ENCODE assay signal across 1 cellular context in the genomic region with DNA sequence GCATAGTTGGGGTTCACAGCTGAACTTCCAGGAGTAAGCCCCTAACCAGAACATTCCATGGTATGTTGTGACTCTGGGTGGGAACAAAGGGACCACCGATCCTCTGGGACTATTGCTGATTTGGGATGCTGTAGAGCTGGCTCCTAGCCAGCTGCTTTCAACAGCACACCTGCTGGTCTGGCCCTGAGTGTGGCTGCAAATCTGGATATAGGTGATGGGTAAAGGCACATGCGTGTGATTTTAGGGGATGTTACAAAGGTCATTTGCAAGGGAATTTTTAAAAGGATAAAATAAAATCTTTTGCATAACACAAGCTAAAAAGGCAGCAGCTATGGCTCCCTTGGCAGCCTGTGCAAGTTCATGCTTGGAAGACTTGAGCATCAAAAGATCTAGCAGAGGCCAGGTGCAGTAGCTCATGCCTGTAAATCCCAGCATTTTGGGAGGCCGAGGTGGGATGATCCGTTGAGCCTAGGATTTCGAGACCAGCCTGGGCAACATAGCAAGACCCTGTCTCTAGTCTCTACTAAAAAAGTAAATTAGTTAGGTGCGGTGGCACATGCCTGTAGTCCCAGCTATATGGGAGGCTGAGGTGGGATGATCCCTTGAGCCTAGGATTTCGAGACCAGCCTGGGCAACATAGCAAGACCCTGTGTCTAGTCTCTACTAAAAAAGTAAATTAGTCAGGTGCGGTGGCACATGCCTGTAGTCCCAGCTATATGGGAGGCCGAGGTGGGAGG.
TF ChIP-seq lines count a peak whose summit lies in the region.

No MANE protein-coding gene starts in this region.

TF ChIP-seq in GM12878, 131 proteins besides CTCF, POLR2A, EP300 and RAD21:
- TF ChIP-seq, protein P1, sequence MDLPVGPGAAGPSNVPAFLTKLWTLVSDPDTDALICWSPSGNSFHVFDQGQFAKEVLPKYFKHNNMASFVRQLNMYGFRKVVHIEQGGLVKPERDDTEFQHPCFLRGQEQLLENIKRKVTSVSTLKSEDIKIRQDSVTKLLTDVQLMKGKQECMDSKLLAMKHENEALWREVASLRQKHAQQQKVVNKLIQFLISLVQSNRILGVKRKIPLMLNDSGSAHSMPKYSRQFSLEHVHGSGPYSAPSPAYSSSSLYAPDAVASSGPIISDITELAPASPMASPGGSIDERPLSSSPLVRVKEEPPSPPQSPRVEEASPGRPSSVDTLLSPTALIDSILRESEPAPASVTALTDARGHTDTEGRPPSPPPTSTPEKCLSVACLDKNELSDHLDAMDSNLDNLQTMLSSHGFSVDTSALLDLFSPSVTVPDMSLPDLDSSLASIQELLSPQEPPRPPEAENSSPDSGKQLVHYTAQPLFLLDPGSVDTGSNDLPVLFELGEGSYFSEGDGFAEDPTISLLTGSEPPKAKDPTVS (IDR thresholded peaks at IDR 0.05; ENCODE audit: low read depth, low read length), result no peak
- TF ChIP-seq, protein P2, sequence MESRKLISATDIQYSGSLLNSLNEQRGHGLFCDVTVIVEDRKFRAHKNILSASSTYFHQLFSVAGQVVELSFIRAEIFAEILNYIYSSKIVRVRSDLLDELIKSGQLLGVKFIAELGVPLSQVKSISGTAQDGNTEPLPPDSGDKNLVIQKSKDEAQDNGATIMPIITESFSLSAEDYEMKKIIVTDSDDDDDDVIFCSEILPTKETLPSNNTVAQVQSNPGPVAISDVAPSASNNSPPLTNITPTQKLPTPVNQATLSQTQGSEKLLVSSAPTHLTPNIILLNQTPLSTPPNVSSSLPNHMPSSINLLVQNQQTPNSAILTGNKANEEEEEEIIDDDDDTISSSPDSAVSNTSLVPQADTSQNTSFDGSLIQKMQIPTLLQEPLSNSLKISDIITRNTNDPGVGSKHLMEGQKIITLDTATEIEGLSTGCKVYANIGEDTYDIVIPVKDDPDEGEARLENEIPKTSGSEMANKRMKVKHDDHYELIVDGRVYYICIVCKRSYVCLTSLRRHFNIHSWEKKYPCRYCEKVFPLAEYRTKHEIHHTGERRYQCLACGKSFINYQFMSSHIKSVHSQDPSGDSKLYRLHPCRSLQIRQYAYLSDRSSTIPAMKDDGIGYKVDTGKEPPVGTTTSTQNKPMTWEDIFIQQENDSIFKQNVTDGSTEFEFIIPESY (IDR thresholded peaks at IDR 0.05), result no peak
- TF ChIP-seq CHD2 (IDR thresholded peaks at IDR 0.05; ENCODE audit: borderline replicate concordance, low read depth, low read length) (no peak), CREM (IDR thresholded peaks at IDR 0.05; ENCODE audit: low read depth) (no peak)
- TF ChIP-seq, protein P3, sequence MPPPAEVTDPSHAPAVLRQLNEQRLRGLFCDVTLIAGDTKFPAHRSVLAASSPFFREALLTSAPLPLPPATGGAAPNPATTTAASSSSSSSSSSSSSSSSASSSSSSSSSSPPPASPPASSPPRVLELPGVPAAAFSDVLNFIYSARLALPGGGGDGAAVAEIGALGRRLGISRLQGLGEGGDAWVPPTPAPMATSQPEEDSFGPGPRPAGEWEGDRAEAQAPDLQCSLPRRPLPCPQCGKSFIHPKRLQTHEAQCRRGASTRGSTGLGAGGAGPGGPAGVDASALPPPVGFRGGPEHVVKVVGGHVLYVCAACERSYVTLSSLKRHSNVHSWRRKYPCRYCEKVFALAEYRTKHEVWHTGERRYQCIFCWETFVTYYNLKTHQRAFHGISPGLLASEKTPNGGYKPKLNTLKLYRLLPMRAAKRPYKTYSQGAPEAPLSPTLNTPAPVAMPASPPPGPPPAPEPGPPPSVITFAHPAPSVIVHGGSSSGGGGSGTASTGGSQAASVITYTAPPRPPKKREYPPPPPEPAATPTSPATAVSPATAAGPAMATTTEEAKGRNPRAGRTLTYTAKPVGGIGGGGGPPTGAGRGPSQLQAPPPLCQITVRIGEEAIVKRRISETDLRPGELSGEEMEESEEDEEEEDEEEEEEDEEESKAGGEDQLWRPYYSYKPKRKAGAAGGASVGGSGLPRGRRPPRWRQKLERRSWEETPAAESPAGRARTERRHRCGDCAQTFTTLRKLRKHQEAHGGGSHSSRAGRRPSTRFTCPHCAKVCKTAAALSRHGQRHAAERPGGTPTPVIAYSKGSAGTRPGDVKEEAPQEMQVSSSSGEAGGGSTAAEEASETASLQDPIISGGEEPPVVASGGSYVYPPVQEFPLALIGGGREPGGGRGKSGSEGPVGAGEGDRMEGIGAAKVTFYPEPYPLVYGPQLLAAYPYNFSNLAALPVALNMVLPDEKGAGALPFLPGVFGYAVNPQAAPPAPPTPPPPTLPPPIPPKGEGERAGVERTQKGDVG (CRISPR knock-in tag; IDR thresholded peaks at IDR 0.05), result no peak
- TF ChIP-seq, protein P4, sequence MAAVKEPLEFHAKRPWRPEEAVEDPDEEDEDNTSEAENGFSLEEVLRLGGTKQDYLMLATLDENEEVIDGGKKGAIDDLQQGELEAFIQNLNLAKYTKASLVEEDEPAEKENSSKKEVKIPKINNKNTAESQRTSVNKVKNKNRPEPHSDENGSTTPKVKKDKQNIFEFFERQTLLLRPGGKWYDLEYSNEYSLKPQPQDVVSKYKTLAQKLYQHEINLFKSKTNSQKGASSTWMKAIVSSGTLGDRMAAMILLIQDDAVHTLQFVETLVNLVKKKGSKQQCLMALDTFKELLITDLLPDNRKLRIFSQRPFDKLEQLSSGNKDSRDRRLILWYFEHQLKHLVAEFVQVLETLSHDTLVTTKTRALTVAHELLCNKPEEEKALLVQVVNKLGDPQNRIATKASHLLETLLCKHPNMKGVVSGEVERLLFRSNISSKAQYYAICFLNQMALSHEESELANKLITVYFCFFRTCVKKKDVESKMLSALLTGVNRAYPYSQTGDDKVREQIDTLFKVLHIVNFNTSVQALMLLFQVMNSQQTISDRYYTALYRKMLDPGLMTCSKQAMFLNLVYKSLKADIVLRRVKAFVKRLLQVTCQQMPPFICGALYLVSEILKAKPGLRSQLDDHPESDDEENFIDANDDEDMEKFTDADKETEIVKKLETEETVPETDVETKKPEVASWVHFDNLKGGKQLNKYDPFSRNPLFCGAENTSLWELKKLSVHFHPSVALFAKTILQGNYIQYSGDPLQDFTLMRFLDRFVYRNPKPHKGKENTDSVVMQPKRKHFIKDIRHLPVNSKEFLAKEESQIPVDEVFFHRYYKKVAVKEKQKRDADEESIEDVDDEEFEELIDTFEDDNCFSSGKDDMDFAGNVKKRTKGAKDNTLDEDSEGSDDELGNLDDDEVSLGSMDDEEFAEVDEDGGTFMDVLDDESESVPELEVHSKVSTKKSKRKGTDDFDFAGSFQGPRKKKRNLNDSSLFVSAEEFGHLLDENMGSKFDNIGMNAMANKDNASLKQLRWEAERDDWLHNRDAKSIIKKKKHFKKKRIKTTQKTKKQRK (IDR thresholded peaks at IDR 0.05; ENCODE audit: low read depth, low read length), result no peak
- TF ChIP-seq, protein P5, sequence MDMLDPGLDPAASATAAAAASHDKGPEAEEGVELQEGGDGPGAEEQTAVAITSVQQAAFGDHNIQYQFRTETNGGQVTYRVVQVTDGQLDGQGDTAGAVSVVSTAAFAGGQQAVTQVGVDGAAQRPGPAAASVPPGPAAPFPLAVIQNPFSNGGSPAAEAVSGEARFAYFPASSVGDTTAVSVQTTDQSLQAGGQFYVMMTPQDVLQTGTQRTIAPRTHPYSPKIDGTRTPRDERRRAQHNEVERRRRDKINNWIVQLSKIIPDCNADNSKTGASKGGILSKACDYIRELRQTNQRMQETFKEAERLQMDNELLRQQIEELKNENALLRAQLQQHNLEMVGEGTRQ (IDR thresholded peaks at IDR 0.05; ENCODE audit: borderline replicate concordance, low read depth, low read length), result no peak
TF ChIP-seq in GM12878: peak in this region for 0.
